ENCODE assay signal across 8 cellular contexts in genomic region chr10:80596391-80597257, GRCh38.
DNase-seq lines count a peak whose midpoint lies in the region; ATAC-seq and TF ChIP-seq lines count a peak whose summit lies in the region.

No MANE protein-coding gene starts in this region.

- peak; percentile 87 for TF ChIP-seq CTCF in HFF-Myc (IDR thresholded peaks at IDR 0.05; ENCODE audit: low read depth, low read length, missing control alignments)

- H3K4me3 ChIP-seq in HFF-Myc (replicated peaks; ENCODE audit: low read depth, low read length) (no peak overlapping the region), iPS DF 6.9 (ENCODE audit: low read length) (no peak overlapping the region)

- no peaks in the 10 kb centered on the region for H3K4me1 ChIP-seq in iPS DF 6.9 (ENCODE audit: control insufficient read depth, insufficient read depth, low read length)

- H3K9me3 ChIP-seq in iPS DF 6.9 (ENCODE audit: control insufficient read depth, insufficient read depth, low read length), result no peaks in the 10 kb centered on the region

- no peak overlapping the region for H3K27ac ChIP-seq in iPS DF 6.9 (ENCODE audit: low read length)

- no peak for ATAC-seq in HG03135 (IDR thresholded peaks at IDR 0.05; ENCODE audit: unreplicated experiment)
- ATAC-seq in GM21381 (IDR thresholded peaks at IDR 0.05; ENCODE audit: unreplicated experiment), result no peak

- no peaks in the 10 kb centered on the region for H3K27me3 ChIP-seq in iPS DF 6.9 (ENCODE audit: control insufficient read depth, insufficient read depth, low read length)

- DNase-seq in GM03348 (ENCODE audit: low spot score) (peak; percentile 70), HFF-Myc (ENCODE audit: extremely low read depth, low read depth) (no peak), NOMO-1 treated with dmso at 0.1 percent for 144 hours (lab: John Stamatoyannopoulos, UW; ENCODE audit: unreplicated experiment) (peak; percentile 26), iPS DF 6.9 (ENCODE audit: low read depth, low spot score) (peak; percentile 41)
- DNase-seq in activated gamma-delta T cell treated with anti-CD3 and anti-CD28 coated beads, Interleukin-2, amount 50 U/mL, for 16 hours (ENCODE audit: low read depth), result peak; percentile 7
- peak; percentile 56 for DNase-seq in stimulated activated CD8-positive, alpha-beta memory T cell treated with anti-CD3 and anti-CD28 coated beads, Interleukin-4, amount 100 ng/mL, for 48 hours

- no peaks in the 10 kb centered on the region for H3K36me3 ChIP-seq in iPS DF 6.9 (ENCODE audit: control insufficient read depth, insufficient read depth, low read length)

- no CpG with 5 or more reads among the region's 15 CpGs for WGBS in iPS DF 6.9 (ENCODE audit: insufficient coverage, insufficient read length)
